Comparison of ENCODE assay signal across 8 cellular contexts in genomic region chr17:29588561-29589411, GRCh38. TPM values are rescaled to one million over a fixed set of nuclear protein-coding genes. Genes with fewer than 3 reads are reported as not detected.
DNase-seq lines count a peak whose midpoint lies in the region; ATAC-seq, FAIRE-seq and TF ChIP-seq lines count a peak whose summit lies in the region.

No MANE protein-coding gene starts in this region.

- POLR2A ChIA-PET in activated CD4-positive, alpha-beta memory T cell treated with anti-CD3 and anti-CD28 coated beads, Interleukin-2, amount 10 ng/mL, durations not matched to agents 7 days and 5 days (lab: Charles Lee) = interaction anchor here (0.9 to 4.9 kb wide), 8 partner anchors 12 to 342 kb away, joined by 3 to 61 read pairs (median 6); partner anchors contain the start of genes ABHD15, SSH2 and TP53I13
- POLR2A ChIA-PET in endothelial cell of umbilical vein (lab: Charles Lee) = no interaction called here

- no peaks in the 10 kb centered on the region for H3K9me3 ChIP-seq in CD4-positive, CD25-positive, alpha-beta regulatory T cell (ENCODE audit: control insufficient read depth in 2 of 2, low read length in 2 of 2)
- H3K9me3 ChIP-seq in endothelial cell of umbilical vein (replicated peaks; ENCODE audit: control insufficient read depth, insufficient read depth, low read length) = no peaks in the 10 kb centered on the region
- H3K9me3 ChIP-seq in uterus = no peaks in the 10 kb centered on the region

- no peaks in the 10 kb centered on the region for H3K9me3 Mint-ChIP-seq in CD4-positive, CD25-positive, alpha-beta regulatory T cell
- H3K9me3 Mint-ChIP-seq in activated CD4-positive, alpha-beta memory T cell treated with anti-CD3 and anti-CD28 coated beads, Interleukin-2, amount 10 ng/mL, durations not matched to agents 7 days and 5 days = no peaks in the 10 kb centered on the region
- no peaks in the 10 kb centered on the region for H3K9me3 Mint-ChIP-seq in natural killer cell

- peak overlapping the region; percentile 46; the same call in 1 of the 2 replicates for H3K9ac ChIP-seq in KMS-11
- H3K9ac ChIP-seq in endothelial cell of umbilical vein (replicated peaks; ENCODE audit: extremely low read depth, insufficient read depth, low read length) = peak overlapping the region; percentile 54

- H3K4me1 Mint-ChIP-seq in CD4-positive, CD25-positive, alpha-beta regulatory T cell = peaks cover 6 to 78% (median 45%) of the 10 kb centered on the region in 4 donors
- H3K4me1 Mint-ChIP-seq in activated CD4-positive, alpha-beta memory T cell treated with anti-CD3 and anti-CD28 coated beads, Interleukin-2, amount 10 ng/mL, durations not matched to agents 7 days and 5 days = peaks cover 74% of the 10 kb centered on the region
- peaks cover 20 to 70% of the 10 kb centered on the region in 2 donors for H3K4me1 Mint-ChIP-seq in natural killer cell

- no peaks in the 10 kb centered on the region for H3K9me1 ChIP-seq in endothelial cell of umbilical vein (replicated peaks; ENCODE audit: control insufficient read depth, extremely low read depth, insufficient read depth, low read length)

- peaks cover 16% of the 10 kb centered on the region; the same call in 1 of the 2 replicates for H3K79me2 ChIP-seq in KMS-11 (ENCODE audit: insufficient read depth, low read depth)
- H3K79me2 ChIP-seq in endothelial cell of umbilical vein (ENCODE audit: control insufficient read depth, insufficient read depth, low read length) = peaks cover 54% of the 10 kb centered on the region

- no peaks in the 10 kb centered on the region for H3K27me3 ChIP-seq in CD4-positive, CD25-positive, alpha-beta regulatory T cell (ENCODE audit: control insufficient read depth, insufficient read depth, low read length)
- no peaks in the 10 kb centered on the region for H3K27me3 ChIP-seq in KMS-11 (ENCODE audit: insufficient read depth, low read depth)
- no peaks in the 10 kb centered on the region for H3K27me3 ChIP-seq in endothelial cell of umbilical vein (ENCODE audit: control insufficient read depth in 2 of 2, insufficient read depth in 2 of 2, low read length in 2 of 2)
- H3K27me3 ChIP-seq in uterus = no peaks in the 10 kb centered on the region

- peak; percentile 31 for FAIRE-seq in endothelial cell of umbilical vein (lab: Jason Lieb, UNC)

- H3K27ac ChIP-seq in CD4-positive, CD25-positive, alpha-beta regulatory T cell (ENCODE audit: insufficient read depth, low read length, poor library complexity, severe bottlenecking) = peak overlapping the region; percentile 65
- H3K27ac ChIP-seq in KMS-11 (no peak overlapping the region), endothelial cell of umbilical vein (ENCODE audit: insufficient read depth, low read depth, low read length) (peak overlapping the region; percentile 66), uterus (peak overlapping the region; percentile 71 to 89)

- peak overlapping the region; percentile 67 for H3K4me3 ChIP-seq in CD4-positive, CD25-positive, alpha-beta regulatory T cell (ENCODE audit: low read depth, low read length)
- H3K4me3 ChIP-seq in KMS-11 (IDR thresholded peaks at IDR 0.05; ENCODE audit: insufficient read depth, low read depth, low read length) = no peak overlapping the region
- peak overlapping the region; percentile 58 to 69 (median 68) for H3K4me3 ChIP-seq in endothelial cell of umbilical vein (replicated peaks in 1 of 3; ENCODE audit: insufficient read depth in 1 of 3, low read depth in 1 of 3, low read length in 3 of 3)
- peak overlapping the region; percentile 40 to 60 for H3K4me3 ChIP-seq in uterus

- TF ChIP-seq POLR2A in endothelial cell of umbilical vein (IDR thresholded peaks at IDR 0.05; ENCODE audit: low read depth, low read length) (no peak), uterus (IDR thresholded peaks at IDR 0.05) (no peak)

- H4K20me1 ChIP-seq in KMS-11 (ENCODE audit: insufficient read depth) (no peaks in the 10 kb centered on the region), endothelial cell of umbilical vein (replicated peaks; ENCODE audit: control insufficient read depth, extremely low read depth, insufficient read depth, low read length) (no peaks in the 10 kb centered on the region)

- CTCF ChIA-PET in activated CD4-positive, alpha-beta memory T cell treated with anti-CD3 and anti-CD28 coated beads, Interleukin-2, amount 10 ng/mL, durations not matched to agents 7 days and 5 days (lab: Charles Lee) = interaction anchor here (0.6 to 2.7 kb wide), 8 partner anchors 10 to 325 kb away, joined by 3 to 19 read pairs (median 4); no protein-coding TSS in a partner anchor
- CTCF ChIA-PET in endothelial cell of umbilical vein (lab: Charles Lee) = interaction anchor here (0.7 to 4.2 kb wide), 9 partner anchors 16 to 505 kb away, joined by 3 to 27 read pairs (median 3); partner anchors contain the start of genes ABHD15 and TP53I13

- peak overlapping the region in 2 of 3 donors; percentile 94 to 98 for H3K27ac Mint-ChIP-seq in CD4-positive, CD25-positive, alpha-beta regulatory T cell
- H3K27ac Mint-ChIP-seq in activated CD4-positive, alpha-beta memory T cell treated with anti-CD3 and anti-CD28 coated beads, Interleukin-2, amount 10 ng/mL, durations not matched to agents 7 days and 5 days = peak overlapping the region; percentile 86
- peak overlapping the region; percentile 50 to 79 for H3K27ac Mint-ChIP-seq in natural killer cell

- H3K4me2 ChIP-seq in KMS-11 (peak overlapping the region; percentile 99), endothelial cell of umbilical vein (ENCODE audit: insufficient read depth, low read length) (peak overlapping the region; percentile 66)

- no peaks in the 10 kb centered on the region for H3K27me3 Mint-ChIP-seq in CD4-positive, CD25-positive, alpha-beta regulatory T cell
- H3K27me3 Mint-ChIP-seq in activated CD4-positive, alpha-beta memory T cell treated with anti-CD3 and anti-CD28 coated beads, Interleukin-2, amount 10 ng/mL, durations not matched to agents 7 days and 5 days = no peaks in the 10 kb centered on the region
- H3K27me3 Mint-ChIP-seq in natural killer cell (ENCODE audit: low read depth in 2 of 2) = no peaks in the 10 kb centered on the region

- no peak for TF ChIP-seq CTCF in KMS-11 (conservative IDR thresholded peaks at IDR 0.05; ENCODE audit: low read depth, low read length)
- no peak for TF ChIP-seq CTCF in endothelial cell of umbilical vein (IDR thresholded peaks at IDR 0.05; ENCODE audit: extremely low read depth in 1 of 2, insufficient read depth in 1 of 2, low read depth in 1 of 2, low read length in 2 of 2)
- TF ChIP-seq CTCF in natural killer cell (IDR thresholded peaks at IDR 0.05) = no peak
- no peak for TF ChIP-seq CTCF in uterus (IDR thresholded peaks at IDR 0.05)

- no peaks in the 10 kb centered on the region for H3K36me3 ChIP-seq in CD4-positive, CD25-positive, alpha-beta regulatory T cell (ENCODE audit: control insufficient read depth, insufficient read depth, low read length)
- H3K36me3 ChIP-seq in KMS-11 (ENCODE audit: insufficient read depth) (no peaks in the 10 kb centered on the region), endothelial cell of umbilical vein (ENCODE audit: control insufficient read depth in 2 of 2, extremely low read depth in 1 of 2, insufficient read depth in 2 of 2, low read length in 2 of 2) (no peaks in the 10 kb centered on the region), uterus (no peaks in the 10 kb centered on the region)

- H2AFZ ChIP-seq in KMS-11 (ENCODE audit: low read depth) (peak overlapping the region; percentile 51), endothelial cell of umbilical vein (ENCODE audit: low read depth, low read length) (no peak overlapping the region)

- peak; percentile 3 to 14 for ATAC-seq in CD4-positive, CD25-positive, alpha-beta regulatory T cell (ENCODE audit: low read depth in 2 of 2)
- ATAC-seq in GM19468 (IDR thresholded peaks at IDR 0.05; ENCODE audit: extremely low read depth, unreplicated experiment) (peak; percentile 2), natural killer cell (peak; percentile 20 to 45 (median 34))

- intact Hi-C loops in endothelial cell of umbilical vein (cut with micrococcal nuclease) (loop anchor here (5.0 kb wide), 1 partner anchor 196 kb away; the partner anchor contains the start of gene TAOK1), natural killer cell (cut with micrococcal nuclease) (loop anchor here (1.0 to 2.0 kb wide), 3 partner anchors 8 to 26 kb away; partner anchors contain the start of gene TP53I13), uterus (cut with DNase I; ENCODE audit: low total_unique reads) (no loop called here)

- dilution Hi-C loops in endothelial cell of umbilical vein (cut with MboI; ENCODE audit: extremely low pct_ligation_motif_present, low sequenced_read_pairs) = no loop called here

- no TSS peak for BruUV-seq in endothelial cell of umbilical vein (replicated peaks; lab: Mats Ljungman, UMichigan)

- peak overlapping the region; percentile 91 to 98 (median 96) for H3K4me3 Mint-ChIP-seq in CD4-positive, CD25-positive, alpha-beta regulatory T cell
- H3K4me3 Mint-ChIP-seq in activated CD4-positive, alpha-beta memory T cell treated with anti-CD3 and anti-CD28 coated beads, Interleukin-2, amount 10 ng/mL, durations not matched to agents 7 days and 5 days = peak overlapping the region; percentile 97
- peak overlapping the region; percentile 85 for H3K4me3 Mint-ChIP-seq in natural killer cell

- H3K4me1 ChIP-seq in CD4-positive, CD25-positive, alpha-beta regulatory T cell (ENCODE audit: control insufficient read depth, insufficient read depth, low read length, poor library complexity, severe bottlenecking) = peaks cover 82% of the 10 kb centered on the region
- peaks cover 32% of the 10 kb centered on the region for H3K4me1 ChIP-seq in KMS-11 (ENCODE audit: low read depth, poor library complexity, severe bottlenecking)
- H3K4me1 ChIP-seq in endothelial cell of umbilical vein (ENCODE audit: control insufficient read depth, extremely low read depth, insufficient read depth, low read length) = peaks cover 76% of the 10 kb centered on the region
- peaks cover 0 to 24% of the 10 kb centered on the region in 2 donors for H3K4me1 ChIP-seq in uterus

- H3K36me3 Mint-ChIP-seq in CD4-positive, CD25-positive, alpha-beta regulatory T cell = no peaks in the 10 kb centered on the region
- peaks cover 1% of the 10 kb centered on the region for H3K36me3 Mint-ChIP-seq in activated CD4-positive, alpha-beta memory T cell treated with anti-CD3 and anti-CD28 coated beads, Interleukin-2, amount 10 ng/mL, durations not matched to agents 7 days and 5 days (ENCODE audit: low read depth)
- no peaks in the 10 kb centered on the region for H3K36me3 Mint-ChIP-seq in natural killer cell

- peak in 2 of 3 donors; percentile 45 to 63 for DNase-seq in CD4-positive, CD25-positive, alpha-beta regulatory T cell
- peak; percentile 53 for DNase-seq in activated CD4-positive, alpha-beta memory T cell treated with anti-CD3 and anti-CD28 coated beads, Interleukin-2, amount 10 ng/mL, durations not matched to agents 7 days and 5 days
- DNase-seq in endothelial cell of umbilical vein (ENCODE audit: low read depth, low spot score) (no peak), natural killer cell (no peak), uterus (peak; percentile 37 to 38), middle frontal gyrus (ENCODE audit: extremely low spot score, low spot score) (no peak)

RNA-seq across cellular contexts. Expression of gene GIT1, which starts 0.7 kb away (rescaled TPM):
- total RNA-seq in CD4-positive, CD25-positive, alpha-beta regulatory T cell = 41.5 TPM
- polyA plus RNA-seq in CD4-positive, CD25-positive, alpha-beta regulatory T cell = 1 to 10 TPM; 5.5 to 9.2 (median 6.4) TPM
- total RNA-seq in activated CD4-positive, alpha-beta memory T cell treated with anti-CD3 and anti-CD28 coated beads, Interleukin-2, amount 10 ng/mL, durations not matched to agents 7 days and 5 days = 10 to 100 TPM; 76.6 to 80.4 TPM
- total RNA-seq in endothelial cell of umbilical vein = 82.0 and 92.5 TPM in 2 replicates
- polyA plus RNA-seq in endothelial cell of umbilical vein = 75.5 and 97.5 TPM in 2 replicates
- polyA plus RNA-seq in endothelial cell of umbilical vein (2011; cell fraction: cytosol; rRNA removed) = 74.6 and 75.7 TPM in 2 replicates
- 118 and 146 TPM in 2 replicates for polyA plus RNA-seq in endothelial cell of umbilical vein (2011; cell fraction: nucleus; rRNA removed)
- 63.1 and 66.3 TPM in 2 replicates for polyA plus RNA-seq in endothelial cell of umbilical vein (2012)
- 63.9 and 96.6 TPM in 2 replicates for polyA minus RNA-seq in endothelial cell of umbilical vein
- polyA minus RNA-seq in endothelial cell of umbilical vein (2011; cell fraction: cytosol; rRNA and poly(A)+ RNA removed) = 44.4 TPM
- polyA minus RNA-seq in endothelial cell of umbilical vein (2011; cell fraction: nucleus; rRNA and poly(A)+ RNA removed) = 40.9 and 60.4 TPM in 2 replicates
- 10 to 100 TPM; 39.4 to 61.4 (median 54.6) TPM for total RNA-seq in natural killer cell
- total RNA-seq in uterus = 10 to 100 TPM; 13.1 to 75.0 (median 22.9) TPM

RNA-seq across cellular contexts. Expression of gene ANKRD13B, which starts 4.1 kb away (rescaled TPM):
- total RNA-seq in CD4-positive, CD25-positive, alpha-beta regulatory T cell = 5.9 TPM
- under 1 TPM in 2 of 4 donors, not detected in 2; 0.05 to 0.18 TPM for polyA plus RNA-seq in CD4-positive, CD25-positive, alpha-beta regulatory T cell
- 10 to 100 TPM; 11.3 to 13.6 TPM for total RNA-seq in activated CD4-positive, alpha-beta memory T cell treated with anti-CD3 and anti-CD28 coated beads, Interleukin-2, amount 10 ng/mL, durations not matched to agents 7 days and 5 days
- 21.1 and 22.8 TPM in 2 replicates for total RNA-seq in endothelial cell of umbilical vein
- polyA plus RNA-seq in endothelial cell of umbilical vein = 23.2 and 26.7 TPM in 2 replicates
- 10.5 and 15.8 TPM in 2 replicates for polyA plus RNA-seq in endothelial cell of umbilical vein (2011; cell fraction: cytosol; rRNA removed)
- 92.5 and 94.8 TPM in 2 replicates for polyA plus RNA-seq in endothelial cell of umbilical vein (2011; cell fraction: nucleus; rRNA removed)
- 25.3 and 34.7 TPM in 2 replicates for polyA plus RNA-seq in endothelial cell of umbilical vein (2012)
- polyA minus RNA-seq in endothelial cell of umbilical vein = 15.5 and 20.3 TPM in 2 replicates
- 21.3 TPM for polyA minus RNA-seq in endothelial cell of umbilical vein (2011; cell fraction: cytosol; rRNA and poly(A)+ RNA removed)
- 17.8 and 28.5 TPM in 2 replicates for polyA minus RNA-seq in endothelial cell of umbilical vein (2011; cell fraction: nucleus; rRNA and poly(A)+ RNA removed)
- 1 to 10 TPM; 2.3 to 6.6 (median 4.0) TPM for total RNA-seq in natural killer cell
- 10 to 100 TPM in 3 of 4 donors, 1 to 10 TPM in 1; 2.8 to 17.0 (median 12.7) TPM for total RNA-seq in uterus

RNA-seq across cellular contexts. Expression of gene TP53I13, which starts 20.3 kb away (rescaled TPM):
- 87.4 TPM for total RNA-seq in CD4-positive, CD25-positive, alpha-beta regulatory T cell
- 10 to 100 TPM; 22.2 to 36.4 (median 26.2) TPM for polyA plus RNA-seq in CD4-positive, CD25-positive, alpha-beta regulatory T cell
- 100 to 1,000 TPM; 112 to 118 TPM for total RNA-seq in activated CD4-positive, alpha-beta memory T cell treated with anti-CD3 and anti-CD28 coated beads, Interleukin-2, amount 10 ng/mL, durations not matched to agents 7 days and 5 days
- total RNA-seq in endothelial cell of umbilical vein (33.8 and 41.1 TPM in 2 replicates), natural killer cell (100 to 1,000 TPM; 122 to 148 (median 148) TPM), uterus (10 to 100 TPM; 35.6 to 50.3 (median 45.1) TPM)
- polyA plus RNA-seq in endothelial cell of umbilical vein = 42.7 and 72.3 TPM in 2 replicates
- 19.3 and 35.8 TPM in 2 replicates for polyA plus RNA-seq in endothelial cell of umbilical vein (2011; cell fraction: cytosol; rRNA removed)
- polyA plus RNA-seq in endothelial cell of umbilical vein (2011; cell fraction: nucleus; rRNA removed) = 93.1 and 99.6 TPM in 2 replicates
- 22.6 and 36.1 TPM in 2 replicates for polyA plus RNA-seq in endothelial cell of umbilical vein (2012)
- polyA minus RNA-seq in endothelial cell of umbilical vein = 12.9 and 23.4 TPM in 2 replicates
- 18.9 TPM for polyA minus RNA-seq in endothelial cell of umbilical vein (2011; cell fraction: cytosol; rRNA and poly(A)+ RNA removed)
- polyA minus RNA-seq in endothelial cell of umbilical vein (2011; cell fraction: nucleus; rRNA and poly(A)+ RNA removed) = 7.2 and 21.1 TPM in 2 replicates

RNA-seq across cellular contexts. Expression of gene ABHD15, which starts 21.9 kb away (rescaled TPM):
- total RNA-seq in CD4-positive, CD25-positive, alpha-beta regulatory T cell = 9.9 TPM
- 1 to 10 TPM; 6.2 to 9.2 (median 7.4) TPM for polyA plus RNA-seq in CD4-positive, CD25-positive, alpha-beta regulatory T cell
- total RNA-seq in activated CD4-positive, alpha-beta memory T cell treated with anti-CD3 and anti-CD28 coated beads, Interleukin-2, amount 10 ng/mL, durations not matched to agents 7 days and 5 days = 10 to 100 TPM; 18.5 to 19.3 TPM
- total RNA-seq in endothelial cell of umbilical vein (5.6 and 5.9 TPM in 2 replicates), natural killer cell (10 to 100 TPM; 31.7 to 33.8 (median 33.1) TPM), uterus (10 to 100 TPM in 1 of 4 donors, 1 to 10 TPM in 2, under 1 TPM in 1; 0.26 to 11.4 (median 4.4) TPM)
- polyA plus RNA-seq in endothelial cell of umbilical vein = 3.8 and 4.7 TPM in 2 replicates
- 3.7 and 4.2 TPM in 2 replicates for polyA plus RNA-seq in endothelial cell of umbilical vein (2011; cell fraction: cytosol; rRNA removed)
- polyA plus RNA-seq in endothelial cell of umbilical vein (2011; cell fraction: nucleus; rRNA removed) = 3.1 and 3.4 TPM in 2 replicates
- polyA plus RNA-seq in endothelial cell of umbilical vein (2012) = 6.1 TPM in 2 replicates
- 5.5 and 8.6 TPM in 2 replicates for polyA minus RNA-seq in endothelial cell of umbilical vein
- 7.7 TPM for polyA minus RNA-seq in endothelial cell of umbilical vein (2011; cell fraction: cytosol; rRNA and poly(A)+ RNA removed)
- 1.8 and 2.7 TPM in 2 replicates for polyA minus RNA-seq in endothelial cell of umbilical vein (2011; cell fraction: nucleus; rRNA and poly(A)+ RNA removed)

RNA-seq across cellular contexts. Expression of gene CORO6, which starts 33.9 kb away (rescaled TPM):
- 4.3 TPM for total RNA-seq in CD4-positive, CD25-positive, alpha-beta regulatory T cell
- under 1 TPM in 3 of 4 donors, not detected in 1; 0.15 to 0.52 (median 0.38) TPM for polyA plus RNA-seq in CD4-positive, CD25-positive, alpha-beta regulatory T cell
- 1 to 10 TPM; 5.3 to 5.6 TPM for total RNA-seq in activated CD4-positive, alpha-beta memory T cell treated with anti-CD3 and anti-CD28 coated beads, Interleukin-2, amount 10 ng/mL, durations not matched to agents 7 days and 5 days
- total RNA-seq in endothelial cell of umbilical vein (7.8 and 10.7 TPM in 2 replicates), natural killer cell (10 to 100 TPM in 1 of 3 donors, 1 to 10 TPM in 2; 2.4 to 18.7 (median 3.9) TPM), uterus (1 to 10 TPM; 3.8 to 7.8 (median 5.1) TPM)
- 14.7 and 22.0 TPM in 2 replicates for polyA plus RNA-seq in endothelial cell of umbilical vein
- polyA plus RNA-seq in endothelial cell of umbilical vein (2011; cell fraction: cytosol; rRNA removed) = 1.5 and 3.2 TPM in 2 replicates
- 151 and 191 TPM in 2 replicates for polyA plus RNA-seq in endothelial cell of umbilical vein (2011; cell fraction: nucleus; rRNA removed)
- polyA plus RNA-seq in endothelial cell of umbilical vein (2012) = 4.1 and 8.8 TPM in 2 replicates
- 11.2 and 17.2 TPM in 2 replicates for polyA minus RNA-seq in endothelial cell of umbilical vein
- 0.82 TPM for polyA minus RNA-seq in endothelial cell of umbilical vein (2011; cell fraction: cytosol; rRNA and poly(A)+ RNA removed)
- 14.9 and 17.6 TPM in 2 replicates for polyA minus RNA-seq in endothelial cell of umbilical vein (2011; cell fraction: nucleus; rRNA and poly(A)+ RNA removed)

Comparison
In these comparisons a context has a peak if more than half of its experiments do, and no peak if none do; other contexts are left out.
1. DNase-seq: peak in CD4-positive, CD25-positive, alpha-beta regulatory T cell (2 of 3), activated CD4-positive, alpha-beta memory T cell treated with anti-CD3 and anti-CD28 coated beads, Interleukin-2, amount 10 ng/mL, durations not matched to agents 7 days and 5 days (single experiment) and uterus (2 of 2); none in endothelial cell of umbilical vein (single experiment), natural killer cell (single experiment) and middle frontal gyrus (single experiment).
2. Peak in every context shown above with its lines, with median percentiles within 50 percentile points of each other: ATAC-seq, H3K27ac Mint-ChIP-seq and H3K4me3 Mint-ChIP-seq.